17 cellular contexts compared by ENCODE assay signal in the genomic region with DNA sequence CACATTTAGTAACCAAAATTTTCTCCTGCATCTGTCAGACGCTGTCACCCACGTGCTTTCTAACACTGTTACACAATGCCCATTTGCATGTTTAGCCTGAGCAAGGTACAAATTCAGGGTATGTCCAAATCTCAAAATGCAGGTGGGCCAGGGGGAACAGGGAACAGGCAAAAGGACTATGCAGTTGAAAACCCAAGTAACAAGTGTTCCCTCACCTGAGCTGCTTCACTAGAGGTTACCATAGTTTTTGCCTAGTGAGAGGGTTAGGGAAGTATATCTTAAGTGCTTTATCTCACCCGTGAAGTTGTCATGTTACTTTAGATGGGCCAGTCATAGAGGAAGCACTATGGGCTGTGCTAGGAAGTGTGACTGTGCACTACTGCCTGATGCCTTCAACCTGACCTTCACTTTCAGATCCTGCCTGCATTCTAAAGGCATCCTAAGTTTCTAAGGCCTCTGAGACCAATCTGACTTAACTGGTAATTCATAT. TPM values are rescaled to one million over a fixed set of nuclear protein-coding genes. Genes with fewer than 3 reads are reported as not detected.
DNase-seq lines count a peak whose midpoint lies in the region; ATAC-seq, FAIRE-seq and TF ChIP-seq lines count a peak whose summit lies in the region.
"Had no signal": no experiment of that assay in that cellular context is flagged by ENCODE, and none has a peak within 500 bp of the region (broad histone marks: within the 10 kb centered on the region; RNA-seq: fewer than 3 reads in every experiment).

No MANE protein-coding gene starts in this region.

- ATAC-seq in Right ventricle myocardium inferior (no peak), HG02870 (IDR thresholded peaks at IDR 0.05; ENCODE audit: unreplicated experiment) (no peak)

- H3K36me3 ChIP-seq in cardiac muscle cell (peaks cover 3% of the 10 kb centered on the region), endothelial cell of umbilical vein (ENCODE audit: control insufficient read depth in 2 of 2, extremely low read depth in 1 of 2, insufficient read depth in 2 of 2, low read length in 2 of 2) (no peaks in the 10 kb centered on the region)
- H3K36me3 ChIP-seq: WERI-Rb-1 had no signal

- DNase-seq in cardiac muscle cell (ENCODE audit: low read depth in 1 of 2, low spot score in 1 of 2), result peak in 1 of 2 donors; percentile 11
- DNase-seq in Right ventricle myocardium inferior (ENCODE audit: missing footprints), result no peak
- peak; percentile 59 for DNase-seq in OCI-M1 (lab: John Stamatoyannopoulos, UW)
- peak; percentile 7 for DNase-seq in endothelial cell of umbilical vein (ENCODE audit: low read depth, low spot score)
- DNase-seq in NCI-H524 treated with DMSO at 0.1 percent for 48 hours (lab: John Stamatoyannopoulos, UW), result no peak
- DNase-seq in NCI-H2171 (lab: John Stamatoyannopoulos, UW), result no peak
- DNase-seq in substantia nigra (lab: John Stamatoyannopoulos, UW), result no peak
- DNase-seq: activated naive CD4-positive, alpha-beta T cell treated with anti-CD3 and anti-CD28 coated beads, Interleukin-2, amount 10 ng/mL, durations not matched to agents 7 days and 5 days; CD8-positive, alpha-beta memory T cell; H9; NCI-H1105 treated with DMSO at 0.1 percent for 48 hours; NCI-H226; stimulated activated CD4-positive, alpha-beta T cell treated with anti-CD3 and anti-CD28 coated beads, Interleukin-4, amount 100 ng/mL, for 4 hours; WERI-Rb-1 had no signal

- peak overlapping the region; percentile 88 for H3K27ac ChIP-seq in cardiac muscle cell
- no peak overlapping the region for H3K27ac ChIP-seq in endothelial cell of umbilical vein (ENCODE audit: insufficient read depth, low read depth, low read length)
- no peak overlapping the region for H3K27ac ChIP-seq in substantia nigra (ENCODE audit: low read depth, low read length, poor library complexity, severe bottlenecking)
- H3K27ac ChIP-seq: hepatocyte, WERI-Rb-1 had no signal

- H3K9me3 ChIP-seq in cardiac muscle cell (ENCODE audit: low read depth) (no peaks in the 10 kb centered on the region), endothelial cell of umbilical vein (replicated peaks; ENCODE audit: control insufficient read depth, insufficient read depth, low read length) (no peaks in the 10 kb centered on the region)

- POLR2A ChIA-PET in endothelial cell of umbilical vein (lab: Charles Lee), result no interaction called here

- no peaks in the 10 kb centered on the region for H3K9me1 ChIP-seq in endothelial cell of umbilical vein (replicated peaks; ENCODE audit: control insufficient read depth, extremely low read depth, insufficient read depth, low read length)

- intact Hi-C loops in Right ventricle myocardium inferior (cut with DNase I) (loop anchor here (10.0 kb wide), 1 partner anchor 196 kb away; no protein-coding TSS in a partner anchor), endothelial cell of umbilical vein (cut with micrococcal nuclease) (no loop called here)

- H3K4me1 ChIP-seq in cardiac muscle cell (ENCODE audit: low read depth) (peaks cover 44% of the 10 kb centered on the region), endothelial cell of umbilical vein (ENCODE audit: control insufficient read depth, extremely low read depth, insufficient read depth, low read length) (peaks cover 19% of the 10 kb centered on the region)

- H4K20me1 ChIP-seq in endothelial cell of umbilical vein (replicated peaks; ENCODE audit: control insufficient read depth, extremely low read depth, insufficient read depth, low read length), result no peaks in the 10 kb centered on the region

- peaks cover 7% of the 10 kb centered on the region for H3K79me2 ChIP-seq in endothelial cell of umbilical vein (ENCODE audit: control insufficient read depth, insufficient read depth, low read length)

- TF ChIP-seq POLR2A in endothelial cell of umbilical vein (IDR thresholded peaks at IDR 0.05; ENCODE audit: low read depth, low read length), result no peak

- CTCF ChIA-PET in endothelial cell of umbilical vein (lab: Charles Lee), result no interaction called here

- no peak for FAIRE-seq in endothelial cell of umbilical vein (lab: Jason Lieb, UNC)
- FAIRE-seq: GM12892 had no signal

- H3K27me3 ChIP-seq in cardiac muscle cell, result no peaks in the 10 kb centered on the region
- H3K27me3 ChIP-seq in endothelial cell of umbilical vein (ENCODE audit: control insufficient read depth in 2 of 2, insufficient read depth in 2 of 2, low read length in 2 of 2), result no peaks in the 10 kb centered on the region
- H3K27me3 ChIP-seq: hepatocyte had no signal

- BruUV-seq in endothelial cell of umbilical vein (replicated peaks; lab: Mats Ljungman, UMichigan), result no TSS peak

- no peak overlapping the region for H3K4me3 ChIP-seq in cardiac muscle cell
- H3K4me3 ChIP-seq in endothelial cell of umbilical vein (replicated peaks in 1 of 3; ENCODE audit: insufficient read depth in 1 of 3, low read depth in 1 of 3, low read length in 3 of 3), result no peak overlapping the region
- H3K4me3 ChIP-seq: hepatocyte had no signal

- H3K4me2 ChIP-seq in endothelial cell of umbilical vein (ENCODE audit: insufficient read depth, low read length), result no peak overlapping the region
- H3K4me2 ChIP-seq: hepatocyte had no signal

- TF ChIP-seq CTCF in cardiac muscle cell (IDR thresholded peaks at IDR 0.05; ENCODE audit: low read depth, low read length) (no peak), endothelial cell of umbilical vein (IDR thresholded peaks at IDR 0.05; ENCODE audit: extremely low read depth in 1 of 2, insufficient read depth in 1 of 2, low read depth in 1 of 2, low read length in 2 of 2) (no peak)

- no peak overlapping the region for H3K9ac ChIP-seq in endothelial cell of umbilical vein (replicated peaks; ENCODE audit: extremely low read depth, insufficient read depth, low read length)

- dilution Hi-C loops in endothelial cell of umbilical vein (cut with MboI; ENCODE audit: extremely low pct_ligation_motif_present, low sequenced_read_pairs), result no loop called here

- H2AFZ ChIP-seq in endothelial cell of umbilical vein (ENCODE audit: low read depth, low read length), result no peak overlapping the region
- H2AFZ ChIP-seq: hepatocyte had no signal

TF ChIP-seq in endothelial cell of umbilical vein, 7 proteins besides CTCF, POLR2A, EP300 and RAD21:
- no peak for TF ChIP-seq GATA2 (IDR thresholded peaks at IDR 0.05; ENCODE audit: insufficient read depth, insufficient read length, low read depth, low read length)
- TF ChIP-seq EZH2 (IDR thresholded peaks at IDR 0.05; ENCODE audit: borderline replicate concordance, low read depth, low read length, severe bottlenecking), result no peak

RNA-seq across cellular contexts. Expression of gene TMEM87A, which starts 6.0 kb away (rescaled TPM):
- 39.8 and 43.5 TPM in 2 replicates for total RNA-seq in cardiac muscle cell
- polyA plus RNA-seq in cardiac muscle cell, result 59.2 and 85.5 TPM in 2 replicates
- total RNA-seq in Right ventricle myocardium inferior, result 19.0 TPM
- 41.1 and 45.5 TPM in 2 replicates for total RNA-seq in endothelial cell of umbilical vein
- polyA plus RNA-seq in endothelial cell of umbilical vein, result 17.7 and 22.3 TPM in 2 replicates
- 17.9 and 18.6 TPM in 2 replicates for polyA plus RNA-seq in endothelial cell of umbilical vein (2011; cell fraction: cytosol; rRNA removed)
- polyA plus RNA-seq in endothelial cell of umbilical vein (2011; cell fraction: nucleus; rRNA removed), result 31.8 and 46.4 TPM in 2 replicates
- 22.2 and 27.7 TPM in 2 replicates for polyA plus RNA-seq in endothelial cell of umbilical vein (2012)
- 45.6 and 47.3 TPM in 2 replicates for polyA minus RNA-seq in endothelial cell of umbilical vein
- polyA minus RNA-seq in endothelial cell of umbilical vein (2011; cell fraction: cytosol; rRNA and poly(A)+ RNA removed), result 36.8 TPM
- 41.9 and 53.4 TPM in 2 replicates for polyA minus RNA-seq in endothelial cell of umbilical vein (2011; cell fraction: nucleus; rRNA and poly(A)+ RNA removed)

RNA-seq across cellular contexts. Expression of gene GANC, which starts 6.3 kb away (rescaled TPM):
- total RNA-seq in cardiac muscle cell (17.6 and 22.2 TPM in 2 replicates), Right ventricle myocardium inferior (16.3 TPM), endothelial cell of umbilical vein (17.8 and 20.0 TPM in 2 replicates)
- polyA plus RNA-seq in cardiac muscle cell (21.0 and 24.2 TPM in 2 replicates), endothelial cell of umbilical vein (8.5 and 8.7 TPM in 2 replicates)
- 7.2 and 8.7 TPM in 2 replicates for polyA plus RNA-seq in endothelial cell of umbilical vein (2011; cell fraction: cytosol; rRNA removed)
- polyA plus RNA-seq in endothelial cell of umbilical vein (2011; cell fraction: nucleus; rRNA removed), result 27.3 and 28.4 TPM in 2 replicates
- polyA plus RNA-seq in endothelial cell of umbilical vein (2012), result 12.7 and 15.8 TPM in 2 replicates
- polyA minus RNA-seq in endothelial cell of umbilical vein, result 12.6 and 18.4 TPM in 2 replicates
- polyA minus RNA-seq in endothelial cell of umbilical vein (2011; cell fraction: cytosol; rRNA and poly(A)+ RNA removed), result 12.3 TPM
- 24.9 and 32.0 TPM in 2 replicates for polyA minus RNA-seq in endothelial cell of umbilical vein (2011; cell fraction: nucleus; rRNA and poly(A)+ RNA removed)

Comparison
In these comparisons a context has a peak if more than half of its experiments do, and no peak if none do; other contexts are left out.
1. DNase-seq: peak in OCI-M1 (single experiment) and endothelial cell of umbilical vein (single experiment); none in Right ventricle myocardium inferior (single experiment), NCI-H524 treated with DMSO at 0.1 percent for 48 hours (single experiment), NCI-H2171 (single experiment) and substantia nigra (0 of 49).